Comparison of ENCODE assay signal across 13 cellular contexts in genomic region chr2:239961662-239962220, GRCh38.
"Had no signal": no experiment of that assay in that cellular context is flagged by ENCODE, and none has a peak within 500 bp of the region (broad histone marks: within the 10 kb centered on the region; RNA-seq: fewer than 3 reads in every experiment).

No MANE protein-coding gene starts in this region.

- H3K27me3 Mint-ChIP-seq: activated B cell treated with CpG ODN at 0.5 μM for 24 hours; activated CD4-positive, alpha-beta T cell treated with anti-CD3 and anti-CD28 coated beads, Interleukin-2, amount 10 ng/mL, durations not matched to agents 24 days and 14 days; activated naive CD8-positive, alpha-beta T cell treated with anti-CD3 and anti-CD28 coated beads, Interleukin-2, amount 10 ng/mL, durations not matched to agents 7 days and 5 days had no signal

- H3K27ac ChIP-seq: epithelial cell of prostate, tibial nerve, vagina had no signal

- H3K27ac Mint-ChIP-seq: activated B cell treated with CpG ODN at 0.5 μM for 24 hours; activated naive CD8-positive, alpha-beta T cell treated with anti-CD3 and anti-CD28 coated beads, Interleukin-2, amount 10 ng/mL, durations not matched to agents 7 days and 5 days; mesothelial cell of epicardium had no signal

- H3K4me1 Mint-ChIP-seq: activated B cell treated with CpG ODN at 0.5 μM for 24 hours; activated CD4-positive, alpha-beta T cell treated with anti-CD3 and anti-CD28 coated beads, Interleukin-2, amount 10 ng/mL, durations not matched to agents 24 days and 14 days had no signal

- H3K4me3 Mint-ChIP-seq: activated B cell treated with CpG ODN at 0.5 μM for 24 hours; activated CD4-positive, alpha-beta T cell treated with anti-CD3 and anti-CD28 coated beads, Interleukin-2, amount 10 ng/mL, durations not matched to agents 24 days and 14 days; activated naive CD8-positive, alpha-beta T cell treated with anti-CD3 and anti-CD28 coated beads, Interleukin-2, amount 10 ng/mL, durations not matched to agents 7 days and 5 days; mesothelial cell of epicardium; T-helper 1 cell treated with Interleukin-12 subunit alpha and Interleukin-12 subunit beta and Interleukin-4 antibody, amounts not matched to agents 30 μg/mL and 1 μg/mL, for 36 hours had no signal

- DNase-seq: activated B cell treated with CpG ODN at 0.5 μM for 24 hours; activated CD4-positive, alpha-beta T cell treated with anti-CD3 and anti-CD28 coated beads, Interleukin-2, amount 10 ng/mL, durations not matched to agents 24 days and 14 days; activated CD8-positive, alpha-beta memory T cell treated with anti-CD3 and anti-CD28 coated beads, Interleukin-2, amount 50 U/mL, for 48 hours; activated naive CD8-positive, alpha-beta T cell treated with anti-CD3 and anti-CD28 coated beads, Interleukin-2, amount 10 ng/mL, durations not matched to agents 7 days and 5 days; dermis blood vessel endothelial cell; foreskin melanocyte; kidney glomerular epithelial cell; stimulated activated CD4-positive, alpha-beta T cell treated with anti-CD3 and anti-CD28 coated beads, Interleukin-1b, Interleukin-23, amount 100 ng/mL, for 48 hours had no signal

- H3K27me3 ChIP-seq: tibial nerve, vagina had no signal

- H3K4me3 ChIP-seq: tibial nerve, vagina had no signal

- H3K9me3 Mint-ChIP-seq: activated B cell treated with CpG ODN at 0.5 μM for 24 hours; activated CD4-positive, alpha-beta T cell treated with anti-CD3 and anti-CD28 coated beads, Interleukin-2, amount 10 ng/mL, durations not matched to agents 24 days and 14 days; activated naive CD8-positive, alpha-beta T cell treated with anti-CD3 and anti-CD28 coated beads, Interleukin-2, amount 10 ng/mL, durations not matched to agents 7 days and 5 days; mesothelial cell of epicardium; T-helper 1 cell treated with Interleukin-12 subunit alpha and Interleukin-12 subunit beta and Interleukin-4 antibody, amounts not matched to agents 30 μg/mL and 1 μg/mL, for 36 hours had no signal

- H3K9me3 ChIP-seq: tibial nerve, vagina had no signal
